Comparison of ENCODE assay signal across 10 cellular contexts in the genomic region with DNA sequence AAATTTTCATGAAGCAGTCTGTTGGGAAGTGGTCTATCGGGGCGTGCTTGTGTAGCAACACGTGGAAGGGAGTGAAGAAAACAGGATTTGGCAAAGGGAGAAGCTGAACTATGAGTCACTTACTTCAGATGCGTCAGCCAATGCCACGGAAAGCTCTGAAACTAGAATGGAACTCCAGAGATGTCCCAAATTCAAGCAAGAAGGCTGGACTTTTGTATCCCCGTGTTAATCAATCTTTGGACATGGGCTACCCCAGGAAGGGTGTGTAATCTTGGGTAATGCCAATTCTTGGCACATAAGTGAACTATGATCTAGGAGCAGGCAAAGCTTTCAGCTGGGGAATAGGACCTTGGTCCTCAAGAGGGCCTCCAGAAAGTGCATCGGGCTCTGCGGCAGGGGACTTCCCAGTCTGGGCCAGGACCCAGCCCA.
DNase-seq lines count a peak whose midpoint lies in the region; ATAC-seq and TF ChIP-seq lines count a peak whose summit lies in the region.
"Had no signal": no experiment of that assay in that cellular context is flagged by ENCODE, and none has a peak within 500 bp of the region (broad histone marks: within the 10 kb centered on the region; RNA-seq: fewer than 3 reads in every experiment).

No MANE protein-coding gene starts in this region.

- H3K27me3 ChIP-seq in stomach (no peaks in the 10 kb centered on the region), WERI-Rb-1 (ENCODE audit: insufficient read depth, low read depth, severe bottlenecking) (no peaks in the 10 kb centered on the region)
- H3K27me3 ChIP-seq: esophagus muscularis mucosa had no signal

- TF ChIP-seq CTCF in HEK293 (tag by site-specific recombination; IDR thresholded peaks at IDR 0.05) (no peak), stomach (IDR thresholded peaks at IDR 0.05) (no peak), WERI-Rb-1 (IDR thresholded peaks at IDR 0.05; ENCODE audit: low read depth, low read length) (no peak)

- H3K36me3 ChIP-seq in HEK293 (ENCODE audit: control insufficient read depth in 2 of 2, insufficient read depth in 1 of 2, low read length in 2 of 2) = no peaks in the 10 kb centered on the region
- no peaks in the 10 kb centered on the region for H3K36me3 ChIP-seq in stomach
- no peaks in the 10 kb centered on the region for H3K36me3 ChIP-seq in WERI-Rb-1
- H3K36me3 ChIP-seq: esophagus muscularis mucosa had no signal

- CTCF ChIA-PET in HEK293 (lab: Yijun Ruan, JAX) = no interaction called here

- POLR2A ChIA-PET in HEK293 (lab: Yijun Ruan, JAX) = no interaction called here

- no peak for TF ChIP-seq POLR2A in stomach (IDR thresholded peaks at IDR 0.05)

- H3K9me3 Mint-ChIP-seq in activated T-helper 17 cell treated with anti-CD3 and anti-CD28 coated beads, Interleukin-2, amount 50 U/mL, for 72 hours = no peaks in the 10 kb centered on the region

- DNase-seq in left cardiac atrium (peak; percentile 29), stomach (no peak), WERI-Rb-1 (no peak), midbrain (lab: John Stamatoyannopoulos, UW) (no peak)
- DNase-seq: activated T-cell treated with anti-CD3 and anti-CD28 coated beads for 4 hours had no signal

- no peak for TF ChIP-seq EP300 in stomach (IDR thresholded peaks at IDR 0.05)

- peaks cover 23% of the 10 kb centered on the region for H3K4me1 Mint-ChIP-seq in activated T-helper 17 cell treated with anti-CD3 and anti-CD28 coated beads, Interleukin-2, amount 50 U/mL, for 72 hours

- intact Hi-C loops in left cardiac atrium (cut with DNase I) (no loop called here), stomach (cut with DNase I; ENCODE audit: low total_unique reads) (no loop called here)

- H3K36me3 Mint-ChIP-seq in activated T-helper 17 cell treated with anti-CD3 and anti-CD28 coated beads, Interleukin-2, amount 50 U/mL, for 72 hours (ENCODE audit: low read depth) = no peaks in the 10 kb centered on the region

- H3K27ac Mint-ChIP-seq in activated T-helper 17 cell treated with anti-CD3 and anti-CD28 coated beads, Interleukin-2, amount 50 U/mL, for 72 hours = peak overlapping the region; percentile 90

- H3K27ac ChIP-seq in HEK293 (ENCODE audit: extremely low read depth, low read depth, low read length) = no peak overlapping the region
- H3K27ac ChIP-seq in stomach = peak overlapping the region in 3 of 5 donors; percentile 49 to 71 (median 70)
- no peak overlapping the region for H3K27ac ChIP-seq in WERI-Rb-1
- H3K27ac ChIP-seq: esophagus muscularis mucosa had no signal

- WGBS in stomach, 5 donors = 41 to 75% (median 70%) methylated on average over 8 of the region's 8 CpGs

- H3K4me1 ChIP-seq in HEK293 (ENCODE audit: control insufficient read depth, insufficient read depth, low read length) = peaks cover 17% of the 10 kb centered on the region
- H3K4me1 ChIP-seq in stomach = peaks cover 7 to 33% (median 19%) of the 10 kb centered on the region in 4 donors

- H3K4me3 ChIP-seq in HEK293 (ENCODE audit: low read depth, low read length) (no peak overlapping the region), stomach (no peak overlapping the region), WERI-Rb-1 (ENCODE audit: low read depth, low read length) (no peak overlapping the region)
- H3K4me3 ChIP-seq: esophagus muscularis mucosa had no signal

- peak; percentile 42 for ATAC-seq in activated T-helper 17 cell treated with anti-CD3 and anti-CD28 coated beads, Interleukin-2, amount 50 U/mL, for 72 hours (replicated peaks)
- ATAC-seq in left cardiac atrium (peak; percentile 77 to 83), GM19455 (IDR thresholded peaks at IDR 0.05; ENCODE audit: unreplicated experiment) (no peak)

- peak overlapping the region; percentile 73 for H3K4me3 Mint-ChIP-seq in activated T-helper 17 cell treated with anti-CD3 and anti-CD28 coated beads, Interleukin-2, amount 50 U/mL, for 72 hours
- H3K4me3 Mint-ChIP-seq: neural crest cell had no signal

- H3K9me3 ChIP-seq in HEK293 (ENCODE audit: control insufficient read depth, insufficient read depth, low read depth, low read length) (no peaks in the 10 kb centered on the region), stomach (no peaks in the 10 kb centered on the region), WERI-Rb-1 (ENCODE audit: severe bottlenecking) (no peaks in the 10 kb centered on the region)
- H3K9me3 ChIP-seq: esophagus muscularis mucosa had no signal

- peaks cover 19% of the 10 kb centered on the region for H3K27me3 Mint-ChIP-seq in activated T-helper 17 cell treated with anti-CD3 and anti-CD28 coated beads, Interleukin-2, amount 50 U/mL, for 72 hours

TF ChIP-seq in HEK293, 187 proteins besides CTCF, POLR2A, EP300 and RAD21 (continues in another document):
- TF ChIP-seq ZSCAN30 (tag by site-specific recombination; IDR thresholded peaks at IDR 0.05) (no peak), ZNF571 (tag by site-specific recombination; IDR thresholded peaks at IDR 0.05) (no peak), ZNF555 (tag by site-specific recombination; conservative IDR thresholded peaks at IDR 0.05) (no peak), ZBTB1 (tag by site-specific recombination; IDR thresholded peaks at IDR 0.05) (no peak), ZNF202 (tag by site-specific recombination; IDR thresholded peaks at IDR 0.05; ENCODE audit: borderline replicate concordance) (no peak), ZNF184 (tag by site-specific recombination; IDR thresholded peaks at IDR 0.05) (0 out of 2 replicates have a peak, but pooled peaks have one; percentile 7), ZBTB17 (tag by site-specific recombination; IDR thresholded peaks at IDR 0.05) (peak; percentile 36; the same call in 1 of the 2 replicates), ZBTB7A (tag by site-specific recombination; IDR thresholded peaks at IDR 0.05; ENCODE audit: low read depth) (no peak), PRDM1 (tag by site-specific recombination; IDR thresholded peaks at IDR 0.05) (no peak), ZNF394 (tag by site-specific recombination; IDR thresholded peaks at IDR 0.05; ENCODE audit: borderline replicate concordance) (peak; percentile 15; the same call in 1 of the 2 replicates), ZNF623 (tag by site-specific recombination; IDR thresholded peaks at IDR 0.05) (no peak), EGR2 (tag by site-specific recombination; IDR thresholded peaks at IDR 0.05; ENCODE audit: low read depth) (no peak)
- TF ChIP-seq, protein P1, sequence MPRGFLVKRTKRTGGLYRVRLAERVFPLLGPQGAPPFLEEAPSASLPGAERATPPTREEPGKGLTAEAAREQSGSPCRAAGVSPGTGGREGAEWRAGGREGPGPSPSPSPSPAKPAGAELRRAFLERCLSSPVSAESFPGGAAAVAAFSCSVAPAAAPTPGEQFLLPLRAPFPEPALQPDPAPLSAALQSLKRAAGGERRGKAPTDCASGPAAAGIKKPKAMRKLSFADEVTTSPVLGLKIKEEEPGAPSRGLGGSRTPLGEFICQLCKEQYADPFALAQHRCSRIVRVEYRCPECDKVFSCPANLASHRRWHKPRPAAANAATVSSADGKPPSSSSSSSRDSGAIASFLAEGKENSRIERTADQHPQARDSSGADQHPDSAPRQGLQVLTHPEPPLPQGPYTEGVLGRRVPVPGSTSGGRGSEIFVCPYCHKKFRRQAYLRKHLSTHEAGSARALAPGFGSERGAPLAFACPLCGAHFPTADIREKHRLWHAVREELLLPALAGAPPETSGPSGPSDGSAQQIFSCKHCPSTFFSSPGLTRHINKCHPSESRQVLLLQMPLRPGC (tag by site-specific recombination; IDR thresholded peaks at IDR 0.05) = no peak
- TF ChIP-seq, protein P2, sequence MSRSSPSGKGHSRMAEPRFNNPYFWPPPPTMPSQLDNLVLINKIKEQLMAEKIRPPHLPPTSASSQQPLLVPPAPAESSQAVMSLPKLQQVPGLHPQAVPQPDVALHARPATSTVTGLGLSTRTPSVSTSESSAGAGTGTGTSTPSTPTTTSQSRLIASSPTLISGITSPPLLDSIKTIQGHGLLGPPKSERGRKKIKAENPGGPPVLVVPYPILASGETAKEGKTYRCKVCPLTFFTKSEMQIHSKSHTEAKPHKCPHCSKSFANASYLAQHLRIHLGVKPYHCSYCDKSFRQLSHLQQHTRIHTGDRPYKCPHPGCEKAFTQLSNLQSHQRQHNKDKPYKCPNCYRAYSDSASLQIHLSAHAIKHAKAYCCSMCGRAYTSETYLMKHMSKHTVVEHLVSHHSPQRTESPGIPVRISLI (tag by site-specific recombination; IDR thresholded peaks at IDR 0.05) = no peak
- TF ChIP-seq, protein P3, sequence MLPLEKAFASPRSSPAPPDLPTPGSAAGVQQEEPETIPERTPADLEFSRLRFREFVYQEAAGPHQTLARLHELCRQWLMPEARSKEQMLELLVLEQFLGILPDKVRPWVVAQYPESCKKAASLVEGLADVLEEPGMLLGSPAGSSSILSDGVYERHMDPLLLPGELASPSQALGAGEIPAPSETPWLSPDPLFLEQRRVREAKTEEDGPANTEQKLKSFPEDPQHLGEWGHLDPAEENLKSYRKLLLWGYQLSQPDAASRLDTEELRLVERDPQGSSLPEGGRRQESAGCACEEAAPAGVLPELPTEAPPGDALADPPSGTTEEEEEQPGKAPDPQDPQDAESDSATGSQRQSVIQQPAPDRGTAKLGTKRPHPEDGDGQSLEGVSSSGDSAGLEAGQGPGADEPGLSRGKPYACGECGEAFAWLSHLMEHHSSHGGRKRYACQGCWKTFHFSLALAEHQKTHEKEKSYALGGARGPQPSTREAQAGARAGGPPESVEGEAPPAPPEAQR (tag by site-specific recombination; IDR thresholded peaks at IDR 0.05) = no peak

Comparison
In these comparisons a context has a peak if more than half of its experiments do, and no peak if none do; other contexts are left out.
1. H3K27ac ChIP-seq: peak in stomach (3 of 5); none in HEK293 (single experiment) and WERI-Rb-1 (single experiment).